Comparison of ENCODE assay signal across 29 cellular contexts in the genomic region with DNA sequence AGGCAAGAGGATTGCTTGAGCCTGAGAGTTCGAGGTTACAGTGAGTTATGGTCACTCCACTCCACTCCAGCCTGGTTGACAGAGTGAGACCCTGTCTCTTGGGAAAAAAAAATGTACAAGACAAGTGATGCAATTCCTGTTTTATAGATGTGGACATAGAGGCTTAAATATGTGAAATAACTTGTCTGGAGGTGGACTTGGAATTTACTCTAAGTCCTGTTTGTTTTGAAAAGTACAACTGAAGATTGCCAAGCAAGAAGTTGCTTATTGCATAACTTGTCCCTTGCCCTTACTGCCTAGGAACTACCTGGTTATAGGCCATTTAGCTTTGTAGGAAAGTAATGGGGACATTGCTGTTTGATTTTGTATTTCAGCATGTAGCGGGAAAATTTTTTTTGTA. TPM values are rescaled to one million over a fixed set of nuclear protein-coding genes. Genes with fewer than 3 reads are reported as not detected.
"Had no signal": no experiment of that assay in that cellular context is flagged by ENCODE, and none has a peak within 500 bp of the region (broad histone marks: within the 10 kb centered on the region; RNA-seq: fewer than 3 reads in every experiment).

No MANE protein-coding gene starts in this region.

- H3K27ac ChIP-seq: coronary artery, esophagus squamous epithelium, heart right ventricle, left ventricle myocardium inferior, sigmoid colon, spleen, testis had no signal

- H3K4me3 ChIP-seq: coronary artery, esophagus squamous epithelium, heart right ventricle, left ventricle myocardium inferior, mucosa of descending colon, sigmoid colon, spleen, testis had no signal

- H3K9me3 ChIP-seq: esophagus squamous epithelium, left ventricle myocardium inferior, mucosa of descending colon, sigmoid colon, spleen, testis had no signal

- H3K27me3 ChIP-seq: esophagus squamous epithelium, heart right ventricle, sigmoid colon, spleen, testis had no signal

- H3K4me1 ChIP-seq: esophagus squamous epithelium, heart right ventricle, left ventricle myocardium inferior, sigmoid colon, spleen, testis had no signal

- ATAC-seq: activated CD4-positive, alpha-beta T cell treated with anti-CD3 and anti-CD28 coated beads for 36 hours; activated T-helper 17 cell treated with anti-CD3 and anti-CD28 coated beads, Interleukin-2, amount 50 U/mL, for 72 hours; heart right ventricle; mucosa of descending colon had no signal

- DNase-seq: activated B cell treated with CpG ODN at 0.5 μM for 24 hours; activated CD4-positive, alpha-beta T cell treated with anti-CD3 and anti-CD28 coated beads for 36 hours; activated CD4-positive, alpha-beta T cell treated with anti-CD3 and anti-CD28 coated beads, Interleukin-2, amount 50 U/mL, for 4 hours; activated CD8-positive, alpha-beta memory T cell treated with anti-CD3 and anti-CD28 coated beads for 24 hours; activated CD8-positive, alpha-beta memory T cell treated with anti-CD3 and anti-CD28 coated beads, Interleukin-2, amount 50 U/mL, for 4 hours; activated naive CD4-positive, alpha-beta T cell; activated T-cell treated with anti-CD3 and anti-CD28 coated beads, Interleukin-2, amount 50 U/mL, for 24 hours; amygdala; endodermal cell; esophagus squamous epithelium; heart right ventricle; kidney glomerular epithelial cell; left ventricle myocardium inferior; mesenchymal stem cell; mucosa of descending colon; naive B cell; occipital lobe; posterior cingulate gyrus; retina; sigmoid colon; spleen; stimulated activated CD4-positive, alpha-beta T cell treated with anti-CD3 and anti-CD28 coated beads, Interleukin-4, amount 100 ng/mL, for 1 hour; stimulated activated naive CD4-positive, alpha-beta T cell; T1000; testis had no signal

RNA-seq across cellular contexts. Expression of a gene that starts 26.0 kb away (rescaled TPM):
- total RNA-seq: activated B cell treated with CpG ODN at 0.5 μM for 24 hours; activated CD4-positive, alpha-beta T cell treated with anti-CD3 and anti-CD28 coated beads for 36 hours; activated T-helper 17 cell treated with anti-CD3 and anti-CD28 coated beads, Interleukin-2, amount 50 U/mL, for 72 hours; bronchial epithelial cell; endodermal cell; esophagus squamous epithelium; left ventricle myocardium inferior; mucosa of descending colon; occipital lobe; sigmoid colon; spleen had no signal
- polyA plus RNA-seq: heart right ventricle, neural cell, sigmoid colon, spleen had no signal

RNA-seq across cellular contexts. Expression of a gene that starts 46.6 kb away (rescaled TPM):
- total RNA-seq: activated B cell treated with CpG ODN at 0.5 μM for 24 hours; activated CD4-positive, alpha-beta T cell treated with anti-CD3 and anti-CD28 coated beads for 36 hours; activated T-helper 17 cell treated with anti-CD3 and anti-CD28 coated beads, Interleukin-2, amount 50 U/mL, for 72 hours; heart right ventricle; left ventricle myocardium inferior; mucosa of descending colon; occipital lobe; sigmoid colon; spleen had no signal
- polyA plus RNA-seq: heart right ventricle, sigmoid colon had no signal
